ENCODE assay signal across 26 cellular contexts in genomic region chr1:182217071-182217470, GRCh38.
A peak's percentile ranks its signal among the peaks of the same experiment; 100 is the strongest.
DNase-seq lines count a peak whose midpoint lies in the region; ATAC-seq, FAIRE-seq and TF ChIP-seq lines count a peak whose summit lies in the region.
"Had no signal": no experiment of that assay in that cellular context is flagged by ENCODE, and none has a peak within 500 bp of the region (broad histone marks: within the 10 kb centered on the region; RNA-seq: fewer than 3 reads in every experiment).

No MANE protein-coding gene starts in this region.

- H2AFZ ChIP-seq in HCT116 (ENCODE audit: low read depth, low read length, poor library complexity, severe bottlenecking) (no peak overlapping the region), astrocyte (ENCODE audit: low read depth, low read length) (no peak overlapping the region)

- peaks cover 13% of the 10 kb centered on the region for H3K9me3 Mint-ChIP-seq in astrocyte (ENCODE audit: unreplicated experiment)

- POLR2A ChIA-PET in HCT116 (lab: Charles Lee), result no interaction called here

- TF ChIP-seq RAD21 in HCT116 (IDR thresholded peaks at IDR 0.05; ENCODE audit: low read depth), result no peak

- H3K4me3 Mint-ChIP-seq in astrocyte (ENCODE audit: unreplicated experiment), result no peak overlapping the region
- H3K4me3 Mint-ChIP-seq: activated CD4-positive, alpha-beta T cell treated with anti-CD3 and anti-CD28 coated beads for 36 hours; activated naive CD4-positive, alpha-beta T cell treated with anti-CD3 and anti-CD28 coated beads, Interleukin-2, amount 10 ng/mL, durations not matched to agents 7 days and 5 days; activated T-cell treated with anti-CD3 and anti-CD28 coated beads, Interleukin-2, amount 50 U/mL, for 72 hours; central memory CD8-positive, alpha-beta T cell; nephron had no signal

- peak; percentile 69 for DNase-seq in AG08395 (ENCODE audit: low spot score)
- peak; percentile 23 for DNase-seq in HCT116 (ENCODE audit: low read depth, low spot score)
- DNase-seq in astrocyte (ENCODE audit: low read depth), result peak; percentile 52
- peak; percentile 60 to 87 for DNase-seq in foreskin keratinocyte
- no peak for DNase-seq in mucosa of gallbladder (ENCODE audit: low spot score)
- DNase-seq in NCI-H2107 (lab: John Stamatoyannopoulos, UW), result no peak
- DNase-seq in iPS-NIHi11 (ENCODE audit: low spot score), result no peak
- DNase-seq: activated CD4-positive, alpha-beta T cell treated with anti-CD3 and anti-CD28 coated beads for 36 hours; activated naive CD4-positive, alpha-beta T cell treated with anti-CD3 and anti-CD28 coated beads, Interleukin-2, amount 10 ng/mL, durations not matched to agents 7 days and 5 days; activated T-cell treated with anti-CD3 and anti-CD28 coated beads, Interleukin-2, amount 50 U/mL, for 72 hours; Caco-2; GOT3; left ventricle myocardium inferior; midbrain; NCI-H187; NCI-H2227 treated with DMSO at 0.1 percent for 48 hours; NCI-H748 treated with DMSO at 0.1 percent for 48 hours; pancreas; right lobe of liver; stimulated activated CD4-positive, alpha-beta T cell treated with anti-CD3 and anti-CD28 coated beads, Interleukin-15, amount 100 ng/mL, for 24 hours; upper lobe of right lung had no signal

- H3K9ac ChIP-seq in HCT116 (ENCODE audit: low read length), result no peak overlapping the region
- no peak overlapping the region for H3K9ac ChIP-seq in astrocyte (ENCODE audit: low read length)
- H3K9ac ChIP-seq: BLaER1 treated with 17β-estradiol and CSF1 and Interleukin-3, amounts not matched to agents 10 nM and 100 nM had no signal

- H3K27ac Mint-ChIP-seq in astrocyte (ENCODE audit: unreplicated experiment), result no peak overlapping the region
- H3K27ac Mint-ChIP-seq: activated CD4-positive, alpha-beta T cell treated with anti-CD3 and anti-CD28 coated beads for 36 hours; activated naive CD4-positive, alpha-beta T cell treated with anti-CD3 and anti-CD28 coated beads, Interleukin-2, amount 10 ng/mL, durations not matched to agents 7 days and 5 days; activated T-cell treated with anti-CD3 and anti-CD28 coated beads, Interleukin-2, amount 50 U/mL, for 72 hours; nephron had no signal

- H4K20me1 ChIP-seq in HCT116 (ENCODE audit: insufficient read depth) (no peaks in the 10 kb centered on the region), astrocyte (ENCODE audit: insufficient read depth, low read length) (no peaks in the 10 kb centered on the region)
- H4K20me1 ChIP-seq: BLaER1 treated with 17β-estradiol and CSF1 and Interleukin-3, amounts not matched to agents 10 nM and 100 nM had no signal

- no peaks in the 10 kb centered on the region for H3K9me2 ChIP-seq in HCT116 (ENCODE audit: insufficient read depth)

- no TSS peak for BruUV-seq in HCT116 (replicated peaks; lab: Mats Ljungman, UMichigan)

- H3K27ac ChIP-seq in HCT116 (ENCODE audit: low read depth, low read length) (no peak overlapping the region), astrocyte (ENCODE audit: low read depth, low read length) (peak overlapping the region; percentile 18), foreskin keratinocyte (peak overlapping the region; percentile 15)
- H3K27ac ChIP-seq: BLaER1 treated with 17β-estradiol and CSF1 and Interleukin-3, amounts not matched to agents 10 nM and 100 nM; left ventricle myocardium inferior; pancreas; right lobe of liver; upper lobe of right lung had no signal

- H3K9me3 ChIP-seq in HCT116 (ENCODE audit: control insufficient read depth in 1 of 2, insufficient read depth in 1 of 2, low read depth in 1 of 2, low read length in 2 of 2) (no peaks in the 10 kb centered on the region), astrocyte (ENCODE audit: insufficient read depth, low read depth, low read length) (no peaks in the 10 kb centered on the region)
- H3K9me3 ChIP-seq: Caco-2, pancreas, right lobe of liver, upper lobe of right lung had no signal

- H3K36me3 ChIP-seq in HCT116 (ENCODE audit: control insufficient read depth in 1 of 2, insufficient read depth in 2 of 2, low read length in 2 of 2) (no peaks in the 10 kb centered on the region), astrocyte (ENCODE audit: insufficient read depth, low read length) (no peaks in the 10 kb centered on the region)
- H3K36me3 ChIP-seq: BLaER1 treated with 17β-estradiol and CSF1 and Interleukin-3, amounts not matched to agents 10 nM and 100 nM; left ventricle myocardium inferior; pancreas; right lobe of liver; upper lobe of right lung had no signal

- no peaks in the 10 kb centered on the region for H3K79me2 ChIP-seq in HCT116 (ENCODE audit: insufficient read depth, low read length)
- H3K79me2 ChIP-seq in astrocyte (ENCODE audit: insufficient read depth, low read length), result no peaks in the 10 kb centered on the region

- H3K27me3 ChIP-seq in HCT116 (ENCODE audit: insufficient read depth, low read length) (no peaks in the 10 kb centered on the region), astrocyte (ENCODE audit: insufficient read depth, low read length) (no peaks in the 10 kb centered on the region), foreskin keratinocyte (no peaks in the 10 kb centered on the region)
- H3K27me3 ChIP-seq: BLaER1 treated with 17β-estradiol and CSF1 and Interleukin-3, amounts not matched to agents 10 nM and 100 nM; pancreas; right lobe of liver; upper lobe of right lung had no signal

- CTCF ChIA-PET in HCT116 (lab: Charles Lee), result no interaction called here

- H3K36me3 Mint-ChIP-seq in astrocyte (ENCODE audit: low read depth, unreplicated experiment), result no peaks in the 10 kb centered on the region
- H3K36me3 Mint-ChIP-seq: activated naive CD4-positive, alpha-beta T cell treated with anti-CD3 and anti-CD28 coated beads, Interleukin-2, amount 10 ng/mL, durations not matched to agents 7 days and 5 days had no signal

- no peaks in the 10 kb centered on the region for H3K27me3 Mint-ChIP-seq in astrocyte (ENCODE audit: low read depth, unreplicated experiment)

- no peak for FAIRE-seq in astrocyte (lab: Jason Lieb, UNC)
- FAIRE-seq: K562 had no signal

- peaks cover 8% of the 10 kb centered on the region for H3K4me1 Mint-ChIP-seq in astrocyte (ENCODE audit: low read depth, unreplicated experiment)
- H3K4me1 Mint-ChIP-seq: activated CD4-positive, alpha-beta T cell treated with anti-CD3 and anti-CD28 coated beads for 36 hours; activated naive CD4-positive, alpha-beta T cell treated with anti-CD3 and anti-CD28 coated beads, Interleukin-2, amount 10 ng/mL, durations not matched to agents 7 days and 5 days; central memory CD8-positive, alpha-beta T cell; nephron had no signal

- no peak for ATAC-seq in HCT116
- peak; percentile 39 for ATAC-seq in foreskin keratinocyte
- ATAC-seq in esophagus mucosa, result no peak
- ATAC-seq: activated CD4-positive, alpha-beta T cell treated with anti-CD3 and anti-CD28 coated beads for 36 hours; activated T-cell treated with anti-CD3 and anti-CD28 coated beads, Interleukin-2, amount 50 U/mL, for 72 hours; K562; pancreas; right lobe of liver; upper lobe of right lung had no signal

- H3K4me3 ChIP-seq in HCT116 (replicated peaks in 1 of 2; ENCODE audit: low read depth in 1 of 2, low read length in 2 of 2) (no peak overlapping the region), astrocyte (ENCODE audit: insufficient read depth, low read depth, low read length) (no peak overlapping the region)
- H3K4me3 ChIP-seq: BLaER1 treated with 17β-estradiol and CSF1 and Interleukin-3, amounts not matched to agents 10 nM and 100 nM; K562; left ventricle myocardium inferior; pancreas; right lobe of liver; upper lobe of right lung had no signal

- TF ChIP-seq POLR2A in HCT116 (IDR thresholded peaks at IDR 0.05; ENCODE audit: borderline replicate concordance, extremely low read depth, insufficient read depth, insufficient read length), result no peak

- intact Hi-C loops in HCT116 (cut with micrococcal nuclease), result no loop called here

- H3K4me2 ChIP-seq in HCT116 (ENCODE audit: low read length) (peak overlapping the region; percentile 24), astrocyte (ENCODE audit: low read length) (peak overlapping the region; percentile 44)
- H3K4me2 ChIP-seq: BLaER1 treated with 17β-estradiol and CSF1 and Interleukin-3, amounts not matched to agents 10 nM and 100 nM had no signal

- H3K4me1 ChIP-seq in HCT116 (ENCODE audit: control insufficient read depth in 1 of 2, insufficient read depth in 2 of 2, low read length in 2 of 2), result peaks cover 0 to 27% of the 10 kb centered on the region in 2 experiments; a peak in 3 of 4 replicates
- H3K4me1 ChIP-seq in astrocyte (ENCODE audit: insufficient read depth, low read length), result peaks cover 4% of the 10 kb centered on the region
- H3K4me1 ChIP-seq in foreskin keratinocyte, result peaks cover 24% of the 10 kb centered on the region
- H3K4me1 ChIP-seq: Caco-2, pancreas, right lobe of liver, upper lobe of right lung had no signal

- TF ChIP-seq CTCF in HCT116 (IDR thresholded peaks at IDR 0.05 in 2 of 3, conservative IDR thresholded peaks at IDR 0.05 in 1 of 3; ENCODE audit: borderline replicate concordance in 1 of 3, insufficient read depth in 1 of 3, low read depth in 2 of 3, low read length in 2 of 3), result no peak
- no peak for TF ChIP-seq CTCF in astrocyte (IDR thresholded peaks at IDR 0.05; ENCODE audit: insufficient read depth, low read depth, low read length)
- no peak for TF ChIP-seq CTCF in foreskin keratinocyte (conservative IDR thresholded peaks at IDR 0.05)

- RAD21 ChIA-PET in HCT116 (lab: Charles Lee; ENCODE audit: low non-redundant PET in 1 of 2, low total read pairs in 2 of 2, uncharacterized antibody in 2 of 2, unreplicated experiment in 2 of 2), result no interaction called here

TF ChIP-seq in HCT116, 20 proteins besides CTCF, POLR2A, EP300 and RAD21:
- TF ChIP-seq SRF (IDR thresholded peaks at IDR 0.05; ENCODE audit: low read depth) (no peak), JUND (IDR thresholded peaks at IDR 0.05) (peak; percentile 45; the same call in 1 of the 2 replicates), ELF1 (IDR thresholded peaks at IDR 0.05; ENCODE audit: borderline replicate concordance, low read depth) (no peak), FOSL1 (IDR thresholded peaks at IDR 0.05; ENCODE audit: low read depth) (peak; percentile 56), CBX3 (IDR thresholded peaks at IDR 0.05; ENCODE audit: low read depth) (0 out of 2 replicates have a peak, but pooled peaks have one; percentile 19), ZFX (IDR thresholded peaks at IDR 0.05) (no peak), SP1 (IDR thresholded peaks at IDR 0.05; ENCODE audit: low read depth) (peak; percentile 32; the same call in 1 of the 2 replicates)
- TF ChIP-seq, protein P1, sequence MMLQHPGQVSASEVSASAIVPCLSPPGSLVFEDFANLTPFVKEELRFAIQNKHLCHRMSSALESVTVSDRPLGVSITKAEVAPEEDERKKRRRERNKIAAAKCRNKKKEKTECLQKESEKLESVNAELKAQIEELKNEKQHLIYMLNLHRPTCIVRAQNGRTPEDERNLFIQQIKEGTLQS (IDR thresholded peaks at IDR 0.05), result no peak

Comparison
In these comparisons a context has a peak if more than half of its experiments do, and no peak if none do; other contexts are left out.
1. DNase-seq: peak in AG08395 (single experiment), HCT116 (single experiment), astrocyte (single experiment) and foreskin keratinocyte (2 of 2); none in mucosa of gallbladder (single experiment), NCI-H2107 (single experiment) and iPS-NIHi11 (single experiment).